20 cellular contexts compared by ENCODE assay signal in the genomic region with DNA sequence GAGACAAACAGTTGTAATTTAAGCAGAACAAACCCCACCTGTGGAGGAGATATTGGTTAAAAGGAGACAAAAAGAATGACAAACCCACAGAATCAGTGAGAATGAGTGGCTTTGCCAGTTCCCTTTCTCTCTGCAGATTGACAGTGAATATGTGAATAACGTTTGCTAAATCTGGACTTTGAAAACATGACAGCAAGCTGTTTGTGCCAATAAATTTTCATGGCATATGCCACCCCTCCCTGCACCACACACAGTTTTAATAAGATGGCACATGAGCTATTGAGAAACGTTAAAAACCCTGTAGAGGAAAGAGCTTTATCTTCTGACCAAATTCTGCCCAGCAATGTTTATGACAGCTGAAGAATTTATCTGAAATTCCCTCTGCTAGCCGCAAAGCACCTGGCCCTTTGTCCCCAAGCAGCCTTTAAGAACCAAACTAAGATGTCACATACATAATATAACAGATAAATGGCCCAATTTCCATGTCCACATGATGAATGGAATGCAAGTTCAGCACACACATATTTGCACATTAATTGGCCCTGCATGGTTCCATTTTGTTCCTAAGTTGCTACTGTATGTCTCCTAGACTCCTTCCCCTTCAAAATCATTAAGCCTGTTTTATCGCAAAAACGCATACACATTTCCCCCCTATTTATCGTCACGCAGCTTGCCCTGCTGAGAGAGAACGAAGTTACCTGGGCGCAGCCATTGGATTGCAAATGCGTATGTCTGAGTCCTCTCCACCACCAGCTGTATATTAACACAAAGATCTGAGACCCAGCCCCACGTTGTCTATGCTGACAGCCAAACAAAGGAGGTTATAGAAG.
"Had no signal": no experiment of that assay in that cellular context is flagged by ENCODE, and none has a peak within 500 bp of the region (broad histone marks: within the 10 kb centered on the region; RNA-seq: fewer than 3 reads in every experiment).

No MANE protein-coding gene starts in this region.

- H3K27me3 Mint-ChIP-seq: stimulated activated memory B cell treated with anti-CD40 and anti-IgM and Interleukin-4, amounts not matched to agents 10 μg/mL and 1 μg/mL and 100 μg/mL, for 72 hours had no signal

- H3K79me2 ChIP-seq: parathyroid adenoma had no signal

- DNase-seq: activated CD4-positive, alpha-beta T cell treated with anti-CD3 and anti-CD28 coated beads for 1 hour; activated CD4-positive, alpha-beta T cell treated with anti-CD3 and anti-CD28 coated beads, Interleukin-2, amount 50 U/mL, for 4 hours; activated effector memory CD4-positive, alpha-beta T cell treated with anti-CD3 and anti-CD28 coated beads, Interleukin-2, amount 50 U/mL, for 16 hours; activated naive CD4-positive, alpha-beta T cell treated with anti-CD3 and anti-CD28 coated beads, Interleukin-2, amount 50 U/mL, for 16 hours; activated T-cell treated with anti-CD3 and anti-CD28 coated beads, Interleukin-2, amount 50 U/mL, for 72 hours; aorta; cerebellar nuclear complex; effector CD4-positive, alpha-beta T cell; hypothalamus; mesenchymal stem cell; naive thymus-derived CD8-positive, alpha-beta T cell; sigmoid colon; stimulated activated CD4-positive, alpha-beta T cell treated with anti-CD3 and anti-CD28 coated beads, Interleukin-4, amount 100 ng/mL, for 4 hours; testis; upper lobe of left lung had no signal

- H3K9ac ChIP-seq: parathyroid adenoma had no signal

- H3K27ac ChIP-seq: breast epithelium, neutrophil, parathyroid adenoma, sigmoid colon, testis, upper lobe of left lung, VCaP had no signal

- H3K27ac Mint-ChIP-seq: activated T-cell treated with anti-CD3 and anti-CD28 coated beads, Interleukin-2, amount 50 U/mL, for 72 hours; naive thymus-derived CD8-positive, alpha-beta T cell; stimulated activated memory B cell treated with anti-CD40 and anti-IgM and Interleukin-4, amounts not matched to agents 10 μg/mL and 1 μg/mL and 100 μg/mL, for 72 hours had no signal

- ATAC-seq: activated T-cell treated with anti-CD3 and anti-CD28 coated beads, Interleukin-2, amount 50 U/mL, for 72 hours; naive thymus-derived CD8-positive, alpha-beta T cell; stimulated activated memory B cell treated with anti-CD40 and anti-IgM and Interleukin-4, amounts not matched to agents 10 μg/mL and 1 μg/mL and 100 μg/mL, for 72 hours had no signal

- H3K27me3 ChIP-seq: breast epithelium, neutrophil, sigmoid colon, testis, upper lobe of left lung had no signal

- H2AFZ ChIP-seq: parathyroid adenoma had no signal

- H3K36me3 Mint-ChIP-seq: naive thymus-derived CD8-positive, alpha-beta T cell; stimulated activated memory B cell treated with anti-CD40 and anti-IgM and Interleukin-4, amounts not matched to agents 10 μg/mL and 1 μg/mL and 100 μg/mL, for 72 hours had no signal

- H3K4me1 Mint-ChIP-seq: naive thymus-derived CD8-positive, alpha-beta T cell; stimulated activated memory B cell treated with anti-CD40 and anti-IgM and Interleukin-4, amounts not matched to agents 10 μg/mL and 1 μg/mL and 100 μg/mL, for 72 hours had no signal

- H3K4me1 ChIP-seq: breast epithelium, parathyroid adenoma, sigmoid colon, testis, upper lobe of left lung had no signal

- H3K36me3 ChIP-seq: breast epithelium, neutrophil, sigmoid colon, upper lobe of left lung had no signal

- H3K9me3 ChIP-seq: breast epithelium, neutrophil, sigmoid colon, testis, upper lobe of left lung had no signal

- H3K4me3 ChIP-seq: breast epithelium, sigmoid colon, testis, upper lobe of left lung had no signal

- H3K4me3 Mint-ChIP-seq: activated T-cell treated with anti-CD3 and anti-CD28 coated beads, Interleukin-2, amount 50 U/mL, for 72 hours; naive thymus-derived CD8-positive, alpha-beta T cell; stimulated activated memory B cell treated with anti-CD40 and anti-IgM and Interleukin-4, amounts not matched to agents 10 μg/mL and 1 μg/mL and 100 μg/mL, for 72 hours had no signal
